Comparison of ENCODE assay signal across 8 cellular contexts in genomic region chr15:88621789-88622604, GRCh38. TPM values are rescaled to one million over a fixed set of nuclear protein-coding genes. Genes with fewer than 3 reads are reported as not detected.
A peak's percentile ranks its signal among the peaks of the same experiment; 100 is the strongest.
DNase-seq lines count a peak whose midpoint lies in the region; ATAC-seq, FAIRE-seq and TF ChIP-seq lines count a peak whose summit lies in the region.

No MANE protein-coding gene starts in this region.

- H3K36me3 Mint-ChIP-seq in CD8-positive, alpha-beta memory T cell: peaks cover 0 to 24% (median 0%) of the 10 kb centered on the region in 3 donors
- peaks cover 49% of the 10 kb centered on the region for H3K36me3 Mint-ChIP-seq in activated CD8-positive, alpha-beta T cell treated with anti-CD3 and anti-CD28 coated beads, Interleukin-2, amount 10 ng/mL, durations not matched to agents 7 days and 5 days (ENCODE audit: low read depth)

- POLR2A ChIA-PET in CD8-positive, alpha-beta memory T cell (lab: Charles Lee): interaction anchor here (1.1 to 1.2 kb wide), 2 partner anchors 13 to 17 kb away, joined by 6 to 13 read pairs; partner anchors contain the start of gene ISG20
- POLR2A ChIA-PET in activated CD8-positive, alpha-beta T cell treated with anti-CD3 and anti-CD28 coated beads, Interleukin-2, amount 10 ng/mL, durations not matched to agents 7 days and 5 days (lab: Charles Lee): interaction anchor here (1.3 to 2.1 kb wide), 8 partner anchors 9 to 280 kb away, joined by 3 to 14 read pairs (median 7); partner anchors contain the start of genes HAPLN3, MRPL46 and MRPS11

- peak overlapping the region; percentile 83 to 95 (median 87) for H3K4me3 Mint-ChIP-seq in CD8-positive, alpha-beta memory T cell
- peak overlapping the region; percentile 94 for H3K4me3 Mint-ChIP-seq in activated CD8-positive, alpha-beta T cell treated with anti-CD3 and anti-CD28 coated beads, Interleukin-2, amount 10 ng/mL, durations not matched to agents 7 days and 5 days

- peaks cover 53 to 63% (median 56%) of the 10 kb centered on the region in 3 donors for H3K4me1 Mint-ChIP-seq in CD8-positive, alpha-beta memory T cell
- peaks cover 54% of the 10 kb centered on the region for H3K4me1 Mint-ChIP-seq in activated CD8-positive, alpha-beta T cell treated with anti-CD3 and anti-CD28 coated beads, Interleukin-2, amount 10 ng/mL, durations not matched to agents 7 days and 5 days (ENCODE audit: low read depth)

- TF ChIP-seq CTCF in parathyroid adenoma (IDR thresholded peaks at IDR 0.05) (no peak), D721Med (IDR thresholded peaks at IDR 0.05; ENCODE audit: insufficient read depth, missing control alignments) (no peak)

- no peaks in the 10 kb centered on the region for H3K9me3 ChIP-seq in CD8-positive, alpha-beta memory T cell (ENCODE audit: low read length)
- no peaks in the 10 kb centered on the region for H3K9me3 ChIP-seq in parathyroid adenoma (ENCODE audit: control insufficient read depth, low read length)

- peaks cover 48% of the 10 kb centered on the region for H3K4me1 ChIP-seq in CD8-positive, alpha-beta memory T cell (ENCODE audit: insufficient read depth, low read length)
- H3K4me1 ChIP-seq in parathyroid adenoma: peaks cover 2% of the 10 kb centered on the region

- no peak overlapping the region for H3K9ac ChIP-seq in parathyroid adenoma

- CTCF ChIA-PET in CD8-positive, alpha-beta memory T cell (lab: Charles Lee): interaction anchor here (1.1 to 1.6 kb wide), 7 partner anchors 13 to 282 kb away, joined by 3 to 17 read pairs (median 5); no protein-coding TSS in a partner anchor
- CTCF ChIA-PET in activated CD8-positive, alpha-beta T cell treated with anti-CD3 and anti-CD28 coated beads, Interleukin-2, amount 10 ng/mL, durations not matched to agents 7 days and 5 days (lab: Charles Lee): interaction anchor here (0.7 to 1.1 kb wide), 6 partner anchors 11 to 283 kb away, joined by 4 to 10 read pairs (median 4); partner anchors contain the start of genes HAPLN3 and ISG20

- H3K79me2 ChIP-seq in parathyroid adenoma: no peaks in the 10 kb centered on the region

- H3K27me3 ChIP-seq in CD8-positive, alpha-beta memory T cell (ENCODE audit: insufficient read depth, low read length, poor library complexity, severe bottlenecking): no peaks in the 10 kb centered on the region
- no peaks in the 10 kb centered on the region for H3K27me3 ChIP-seq in parathyroid adenoma (ENCODE audit: control insufficient read depth, insufficient read depth, low read length)

- peak overlapping the region; percentile 71 for H3K27ac ChIP-seq in CD8-positive, alpha-beta memory T cell (ENCODE audit: low read depth, low read length)
- peak overlapping the region; percentile 66 for H3K27ac ChIP-seq in parathyroid adenoma

- peak; percentile 20 to 70 (median 63) for DNase-seq in CD8-positive, alpha-beta memory T cell
- DNase-seq in M059J (ENCODE audit: low read depth) (peak; percentile 68), fibroblast of peridontal ligament (ENCODE audit: extremely low read depth) (peak; percentile 51), D721Med (ENCODE audit: insufficient read length, low spot score) (no peak), H54 (ENCODE audit: insufficient read length, low spot score) (no peak)
- DNase-seq in activated CD8-positive, alpha-beta T cell treated with anti-CD3 and anti-CD28 coated beads, Interleukin-2, amount 10 ng/mL, durations not matched to agents 7 days and 5 days: peak; percentile 77

- no peak for FAIRE-seq in D721Med (lab: Jason Lieb, UNC)
- no peak for FAIRE-seq in H54 (lab: Jason Lieb, UNC)

- H3K27me3 Mint-ChIP-seq in CD8-positive, alpha-beta memory T cell: peaks cover 5 to 13% of the 10 kb centered on the region in 2 donors
- H3K27me3 Mint-ChIP-seq in activated CD8-positive, alpha-beta T cell treated with anti-CD3 and anti-CD28 coated beads, Interleukin-2, amount 10 ng/mL, durations not matched to agents 7 days and 5 days (ENCODE audit: low read depth): peaks cover 4% of the 10 kb centered on the region

- H3K4me2 ChIP-seq in parathyroid adenoma (ENCODE audit: low read length): peak overlapping the region; percentile 78

- peak overlapping the region; percentile 86 to 98 (median 94) for H3K27ac Mint-ChIP-seq in CD8-positive, alpha-beta memory T cell
- peak overlapping the region; percentile 90 for H3K27ac Mint-ChIP-seq in activated CD8-positive, alpha-beta T cell treated with anti-CD3 and anti-CD28 coated beads, Interleukin-2, amount 10 ng/mL, durations not matched to agents 7 days and 5 days

- no peak for TF ChIP-seq POLR2A in H54 (IDR thresholded peaks at IDR 0.05; ENCODE audit: low read depth, low read length)

- H2AFZ ChIP-seq in parathyroid adenoma: peak overlapping the region; percentile 71

- H3K36me3 ChIP-seq in CD8-positive, alpha-beta memory T cell (ENCODE audit: insufficient read depth, low read length): peaks cover 7% of the 10 kb centered on the region
- H3K36me3 ChIP-seq in parathyroid adenoma (ENCODE audit: control insufficient read depth, insufficient read depth, low read length): no peaks in the 10 kb centered on the region

- no peaks in the 10 kb centered on the region for H3K9me3 Mint-ChIP-seq in CD8-positive, alpha-beta memory T cell
- H3K9me3 Mint-ChIP-seq in activated CD8-positive, alpha-beta T cell treated with anti-CD3 and anti-CD28 coated beads, Interleukin-2, amount 10 ng/mL, durations not matched to agents 7 days and 5 days (ENCODE audit: insufficient read depth): no peaks in the 10 kb centered on the region

- peak overlapping the region; percentile 60 for H3K4me3 ChIP-seq in CD8-positive, alpha-beta memory T cell (ENCODE audit: low read length)
- H3K4me3 ChIP-seq in parathyroid adenoma (ENCODE audit: low read depth, low read length): peak overlapping the region; percentile 78

- ATAC-seq in GM21515 (IDR thresholded peaks at IDR 0.05; ENCODE audit: unreplicated experiment): peak; percentile 31
- ATAC-seq in activated CD8-positive, alpha-beta T cell treated with anti-CD3 and anti-CD28 coated beads, Interleukin-2, amount 10 ng/mL, durations not matched to agents 7 days and 5 days: peak; percentile 50

RNA-seq across cellular contexts. Expression of gene AEN, which starts 0.9 kb away (rescaled TPM):
- 100 to 1,000 TPM; 109 TPM for total RNA-seq in CD8-positive, alpha-beta memory T cell
- polyA plus RNA-seq in CD8-positive, alpha-beta memory T cell: 22.8 TPM
- total RNA-seq in M059J (2014; rRNA removed; shearing (Covaris generic)): 11.5 and 15.7 TPM in 2 replicates
- 10 to 100 TPM; 52.6 to 53.2 TPM for total RNA-seq in activated CD8-positive, alpha-beta T cell treated with anti-CD3 and anti-CD28 coated beads, Interleukin-2, amount 10 ng/mL, durations not matched to agents 7 days and 5 days

RNA-seq across cellular contexts. Expression of gene ISG20, which starts 16.8 kb away (rescaled TPM):
- 10 to 100 TPM; 22.5 to 27.2 TPM for total RNA-seq in CD8-positive, alpha-beta memory T cell
- 572 TPM for polyA plus RNA-seq in CD8-positive, alpha-beta memory T cell
- 30.5 and 37.6 TPM in 2 replicates for total RNA-seq in M059J (2014; rRNA removed; shearing (Covaris generic))
- total RNA-seq in activated CD8-positive, alpha-beta T cell treated with anti-CD3 and anti-CD28 coated beads, Interleukin-2, amount 10 ng/mL, durations not matched to agents 7 days and 5 days: 100 to 1,000 TPM; 141 to 151 TPM

Comparison
In these comparisons a context has a peak if more than half of its experiments do, and no peak if none do; other contexts are left out.
1. DNase-seq: peak in CD8-positive, alpha-beta memory T cell (5 of 5), M059J (single experiment), activated CD8-positive, alpha-beta T cell treated with anti-CD3 and anti-CD28 coated beads, Interleukin-2, amount 10 ng/mL, durations not matched to agents 7 days and 5 days (single experiment) and fibroblast of peridontal ligament (single experiment); none in D721Med (single experiment) and H54 (single experiment).